Comparison of ENCODE assay signal across 16 cellular contexts in the genomic region with DNA sequence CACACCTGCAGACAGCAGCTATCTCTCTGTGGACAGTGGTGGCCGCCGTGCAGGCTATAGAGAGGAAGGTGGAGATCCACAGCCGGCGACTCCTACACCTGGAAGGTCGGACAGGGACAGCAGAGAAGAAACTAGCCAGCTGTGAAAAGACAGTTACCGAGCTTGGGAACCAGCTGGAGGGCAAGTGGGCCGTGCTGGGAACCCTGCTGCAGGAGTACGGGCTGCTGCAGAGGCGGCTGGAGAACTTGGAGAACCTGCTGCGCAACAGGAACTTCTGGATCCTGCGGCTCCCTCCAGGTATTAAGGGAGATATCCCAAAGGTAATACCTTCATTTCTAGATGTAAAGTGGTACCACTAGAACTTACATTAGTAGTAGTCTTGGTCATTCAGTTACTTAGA. TPM values are rescaled to one million over a fixed set of nuclear protein-coding genes. Genes with fewer than 3 reads are reported as not detected.
A peak's percentile ranks its signal among the peaks of the same experiment; 100 is the strongest.
DNase-seq lines count a peak whose midpoint lies in the region; ATAC-seq and TF ChIP-seq lines count a peak whose summit lies in the region.
"Had no signal": no experiment of that assay in that cellular context is flagged by ENCODE, and none has a peak within 500 bp of the region (broad histone marks: within the 10 kb centered on the region; RNA-seq: fewer than 3 reads in every experiment).

No MANE protein-coding gene starts in this region.

- H3K27me3 ChIP-seq in trophoblast cell (ENCODE audit: insufficient read depth, low read length), result no peaks in the 10 kb centered on the region
- H3K27me3 ChIP-seq in brain microvascular endothelial cell (replicated peaks), result no peaks in the 10 kb centered on the region
- H3K27me3 ChIP-seq: BLaER1 had no signal

- peak overlapping the region; percentile 25 to 37 for H3K27ac Mint-ChIP-seq in activated naive CD4-positive, alpha-beta T cell treated with anti-CD3 and anti-CD28 coated beads, Interleukin-2, amount 50 U/mL, for 72 hours
- H3K27ac Mint-ChIP-seq: GM23338 had no signal

- H2BK5ac ChIP-seq in trophoblast cell (ENCODE audit: low read depth, low read length, poor library complexity), result no peak overlapping the region

- peaks cover 6 to 10% of the 10 kb centered on the region in 2 experiments for H3K4me1 ChIP-seq in trophoblast cell (ENCODE audit: control insufficient read depth in 1 of 2, insufficient read depth in 2 of 2, low read length in 2 of 2)
- H3K4me1 ChIP-seq: Caco-2 had no signal

- H3K23ac ChIP-seq in trophoblast cell (ENCODE audit: low read length), result no peak overlapping the region

- H4K12ac ChIP-seq in trophoblast cell (ENCODE audit: low read depth, low read length), result no peak overlapping the region

- H2AK5ac ChIP-seq in trophoblast cell (ENCODE audit: low read length), result no peak overlapping the region

- H3K79me2 ChIP-seq in trophoblast cell (ENCODE audit: control insufficient read depth, insufficient read depth, low read length, poor library complexity), result no peaks in the 10 kb centered on the region

- H3K4me2 ChIP-seq in trophoblast cell (ENCODE audit: low read length), result no peak overlapping the region
- H3K4me2 ChIP-seq: BLaER1, GM23338 had no signal

- H3K9me3 ChIP-seq in trophoblast cell (ENCODE audit: insufficient read depth, low read depth, low read length), result no peaks in the 10 kb centered on the region
- H3K9me3 ChIP-seq: BLaER1, Caco-2 had no signal

- peaks cover 11 to 31% of the 10 kb centered on the region in 2 donors for H3K36me3 Mint-ChIP-seq in activated naive CD4-positive, alpha-beta T cell treated with anti-CD3 and anti-CD28 coated beads, Interleukin-2, amount 50 U/mL, for 72 hours

- peaks cover 12 to 22% of the 10 kb centered on the region in 2 experiments for H3K36me3 ChIP-seq in trophoblast cell (ENCODE audit: control insufficient read depth in 1 of 2, insufficient read depth in 2 of 2, low read length in 2 of 2)
- H3K36me3 ChIP-seq in brain microvascular endothelial cell (replicated peaks), result peaks cover 19% of the 10 kb centered on the region

- H3K18ac ChIP-seq in trophoblast cell (ENCODE audit: low read length), result no peak overlapping the region

- no peak overlapping the region for H3K14ac ChIP-seq in trophoblast cell (ENCODE audit: low read length)

- H2AFZ ChIP-seq in trophoblast cell (ENCODE audit: insufficient read depth, low read length, poor library complexity), result no peak overlapping the region
- H2AFZ ChIP-seq: GM23338 had no signal

- no peak overlapping the region for H3K4ac ChIP-seq in trophoblast cell (ENCODE audit: low read depth, low read length)

- DNase-seq in activated naive CD4-positive, alpha-beta T cell treated with anti-CD3 and anti-CD28 coated beads, Interleukin-2, amount 50 U/mL, for 72 hours (ENCODE audit: low spot score in 2 of 2), result no peak
- DNase-seq in activated naive CD4-positive, alpha-beta T cell treated with anti-CD3 and anti-CD28 coated beads, Interleukin-2, amount 50 U/mL, for 16 hours, result no peak
- DNase-seq in trophoblast cell (peak; percentile 93 to 94), brain microvascular endothelial cell (no peak), NCI-H1048 (lab: John Stamatoyannopoulos, UW) (no peak)
- DNase-seq: AML-193; CD8-positive, alpha-beta memory T cell; DND-41; GF-D8; H9 had no signal

- H3K4me3 ChIP-seq in trophoblast cell (ENCODE audit: low read depth, low read length) (no peak overlapping the region), brain microvascular endothelial cell (ENCODE audit: low read depth, low read length) (no peak overlapping the region)
- H3K4me3 ChIP-seq: BLaER1, GM23338 had no signal

- no peak for ATAC-seq in activated naive CD4-positive, alpha-beta T cell treated with anti-CD3 and anti-CD28 coated beads, Interleukin-2, amount 50 U/mL, for 72 hours
- ATAC-seq in esophagus mucosa, result peak; percentile 53
- no peak for ATAC-seq in activated CD4-positive, CD25-positive, alpha-beta regulatory T cell treated with anti-CD3 and anti-CD28 coated beads, Interleukin-2, amount 50 U/mL, for 24 hours
- ATAC-seq: GM23338, HepG2 had no signal

- no peak overlapping the region for H2BK120ac ChIP-seq in trophoblast cell (ENCODE audit: insufficient read depth, low read length, poor library complexity)

- TF ChIP-seq CTCF in brain microvascular endothelial cell (IDR thresholded peaks at IDR 0.05; ENCODE audit: low read depth, low read length, missing control alignments), result no peak

- H3K27ac ChIP-seq in trophoblast cell (ENCODE audit: low read depth, low read length) (peak overlapping the region; percentile 5), brain microvascular endothelial cell (no peak overlapping the region)
- H3K27ac ChIP-seq: BLaER1 had no signal

- H3K9ac ChIP-seq in trophoblast cell (ENCODE audit: low read length), result no peak overlapping the region
- H3K9ac ChIP-seq: BLaER1 had no signal

- in situ Hi-C loops in brain microvascular endothelial cell (cut with HindIII; ENCODE audit: low pct_ligation_motif_present, low sequenced_read_pairs), result no loop called here

- no peak overlapping the region for H4K91ac ChIP-seq in trophoblast cell (ENCODE audit: low read depth, low read length)

- H3K9me3 Mint-ChIP-seq in activated naive CD4-positive, alpha-beta T cell treated with anti-CD3 and anti-CD28 coated beads, Interleukin-2, amount 50 U/mL, for 72 hours, result no peaks in the 10 kb centered on the region
- H3K9me3 Mint-ChIP-seq: CD8-positive, alpha-beta memory T cell; H9 had no signal

- no CpG with 5 or more reads among the region's 11 CpGs for WGBS in trophoblast cell (ENCODE audit: extremely low coverage, insufficient coverage, insufficient read length)

- no peak overlapping the region for H4K8ac ChIP-seq in trophoblast cell (ENCODE audit: low read depth, low read length)

- no peak overlapping the region for H2BK12ac ChIP-seq in trophoblast cell (ENCODE audit: low read length)

- H3K79me1 ChIP-seq in trophoblast cell (ENCODE audit: low read length), result no peaks in the 10 kb centered on the region

RNA-seq across cellular contexts. Expression of a gene that starts 6.8 kb away (rescaled TPM):
- total RNA-seq in activated naive CD4-positive, alpha-beta T cell treated with anti-CD3 and anti-CD28 coated beads, Interleukin-2, amount 50 U/mL, for 72 hours, result 1 to 10 TPM; 6.6 to 8.7 TPM
- total RNA-seq in esophagus mucosa, result 9.3 TPM
- 11.0 TPM in 2 replicates for polyA plus RNA-seq in trophoblast cell (2013)

RNA-seq across cellular contexts. Expression of a gene that starts 27.9 kb away (rescaled TPM):
- under 1 TPM; 0.34 to 0.45 TPM for total RNA-seq in activated naive CD4-positive, alpha-beta T cell treated with anti-CD3 and anti-CD28 coated beads, Interleukin-2, amount 50 U/mL, for 72 hours
- 1.9 TPM for total RNA-seq in esophagus mucosa
- polyA plus RNA-seq in trophoblast cell (2013), result 2.8 and 2.9 TPM in 2 replicates

RNA-seq across cellular contexts. Expression of a gene that starts 41.3 kb away (rescaled TPM):
- 10 to 100 TPM; 23.5 to 35.6 TPM for total RNA-seq in activated naive CD4-positive, alpha-beta T cell treated with anti-CD3 and anti-CD28 coated beads, Interleukin-2, amount 50 U/mL, for 72 hours
- total RNA-seq in esophagus mucosa, result 20.0 TPM
- polyA plus RNA-seq in trophoblast cell (2013), result 11.3 and 11.5 TPM in 2 replicates

Comparison
In these comparisons a context has a peak if more than half of its experiments do, and no peak if none do; other contexts are left out.
1. DNase-seq: peak in trophoblast cell (2 of 2); none in activated naive CD4-positive, alpha-beta T cell treated with anti-CD3 and anti-CD28 coated beads, Interleukin-2, amount 50 U/mL, for 72 hours (0 of 2), activated naive CD4-positive, alpha-beta T cell treated with anti-CD3 and anti-CD28 coated beads, Interleukin-2, amount 50 U/mL, for 16 hours (single experiment), brain microvascular endothelial cell (single experiment) and NCI-H1048 (single experiment).